ENCODE assay signal across 1 cellular context in the genomic region with DNA sequence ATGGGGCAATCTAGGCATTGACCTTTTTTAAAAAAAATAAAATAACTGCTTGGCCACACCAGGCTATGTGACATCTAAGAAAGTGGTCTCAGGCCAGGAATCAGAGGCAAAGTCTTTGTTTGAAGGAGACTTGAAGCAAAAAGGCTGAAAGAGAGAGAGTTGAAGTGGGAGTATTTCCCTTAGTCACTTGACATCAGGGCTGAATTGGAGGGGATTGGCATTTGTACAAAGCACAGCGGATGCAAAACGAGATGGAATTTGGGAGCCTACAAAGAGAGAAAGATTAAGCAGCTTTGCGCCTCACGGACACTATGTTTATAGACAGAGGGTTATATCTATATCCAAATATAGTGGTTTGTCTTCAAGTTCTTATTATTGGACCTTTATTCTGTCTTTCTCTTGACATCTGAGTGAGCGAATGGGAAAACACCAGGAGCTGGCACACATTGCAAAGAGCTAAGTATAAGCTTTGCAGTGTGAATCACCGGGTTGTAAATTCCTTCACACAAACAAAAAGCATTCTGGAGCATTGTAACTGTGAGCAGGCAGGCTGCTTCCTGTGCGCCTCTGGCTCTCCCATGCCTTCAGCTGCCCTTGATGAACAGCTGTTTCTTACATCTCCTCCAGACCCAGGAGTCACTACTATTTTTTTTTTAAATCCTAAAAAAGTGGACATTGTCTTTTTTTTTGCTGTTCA.
TF ChIP-seq lines count a peak whose summit lies in the region.

No MANE protein-coding gene starts in this region.

TF ChIP-seq in H1, 55 proteins besides CTCF, POLR2A, EP300 and RAD21 (continued from another document):
- TF ChIP-seq SIRT6 (IDR thresholded peaks at IDR 0.05; ENCODE audit: low read length) (no peak), BACH1 (IDR thresholded peaks at IDR 0.05; ENCODE audit: low read length) (no peak), KDM1A (IDR thresholded peaks at IDR 0.05; ENCODE audit: borderline replicate concordance, low read length) (no peak), KDM4A (IDR thresholded peaks at IDR 0.05; ENCODE audit: low read depth, low read length, severe bottlenecking) (no peak)
TF ChIP-seq in H1: peak in this region for 0.
